13 cellular contexts compared by ENCODE assay signal in the genomic region with DNA sequence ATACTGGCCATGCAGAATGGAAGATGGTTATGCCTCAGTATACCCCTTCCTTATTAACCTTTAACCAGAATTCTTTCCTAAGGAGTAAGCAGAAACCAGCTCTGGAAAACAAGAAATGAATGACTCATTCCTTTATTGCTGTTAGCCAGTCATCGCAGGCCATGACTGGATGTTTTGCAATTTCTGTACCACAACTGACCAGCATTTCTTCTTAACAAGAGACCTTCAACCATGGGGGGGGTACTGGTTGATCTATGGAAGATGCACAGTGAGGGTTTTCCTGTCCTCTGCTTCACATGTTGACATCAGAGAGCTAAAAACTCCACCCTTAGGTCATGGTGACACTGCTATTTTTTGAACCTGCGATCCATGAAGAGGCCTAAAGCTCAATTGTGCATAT. TPM values are rescaled to one million over a fixed set of nuclear protein-coding genes. Genes with fewer than 3 reads are reported as not detected.
DNase-seq lines count a peak whose midpoint lies in the region; ATAC-seq and TF ChIP-seq lines count a peak whose summit lies in the region.
"Had no signal": no experiment of that assay in that cellular context is flagged by ENCODE, and none has a peak within 500 bp of the region (broad histone marks: within the 10 kb centered on the region; RNA-seq: fewer than 3 reads in every experiment).

No MANE protein-coding gene starts in this region.

- no peaks in the 10 kb centered on the region for H3K9me3 Mint-ChIP-seq in type B pancreatic cell
- H3K9me3 Mint-ChIP-seq: activated B cell treated with CpG ODN at 0.5 μM for 24 hours had no signal

- no peaks in the 10 kb centered on the region for H3K4me1 Mint-ChIP-seq in type B pancreatic cell (ENCODE audit: unreplicated experiment)

- no peak for TF ChIP-seq CTCF in fibroblast of mammary gland (conservative IDR thresholded peaks at IDR 0.05; ENCODE audit: control insufficient read depth, insufficient read depth, low read depth, low read length)
- no peak for TF ChIP-seq CTCF in type B pancreatic cell (conservative IDR thresholded peaks at IDR 0.05)

- peak overlapping the region; percentile 35 for H3K27ac Mint-ChIP-seq in type B pancreatic cell
- H3K27ac Mint-ChIP-seq: activated B cell treated with CpG ODN at 0.5 μM for 24 hours had no signal

- peaks cover 10% of the 10 kb centered on the region for H3K4me1 ChIP-seq in SJSA1 (replicated peaks)
- H3K4me1 ChIP-seq: tibial artery had no signal

- no peaks in the 10 kb centered on the region for H3K36me3 Mint-ChIP-seq in type B pancreatic cell

- no peaks in the 10 kb centered on the region for H3K36me3 ChIP-seq in SJSA1
- H3K36me3 ChIP-seq: tibial artery had no signal

- H3K4me3 ChIP-seq in SJSA1, result no peak overlapping the region
- no peak overlapping the region for H3K4me3 ChIP-seq in fibroblast of mammary gland (ENCODE audit: control insufficient read depth, low read depth, low read length)
- H3K4me3 ChIP-seq: GM12878, tibial artery had no signal

- no peaks in the 10 kb centered on the region for H3K27me3 ChIP-seq in SJSA1 (replicated peaks)

- no peak overlapping the region for H3K4me3 Mint-ChIP-seq in type B pancreatic cell
- H3K4me3 Mint-ChIP-seq: activated B cell treated with CpG ODN at 0.5 μM for 24 hours had no signal

- peak overlapping the region; percentile 36 for H3K27ac ChIP-seq in SJSA1
- H3K27ac ChIP-seq: tibial artery had no signal

- H3K9me3 ChIP-seq in SJSA1 (replicated peaks), result no peaks in the 10 kb centered on the region
- H3K9me3 ChIP-seq: tibial artery had no signal

- ATAC-seq in GM18519 (IDR thresholded peaks at IDR 0.05; ENCODE audit: low FRiP score, unreplicated experiment), result no peak

- DNase-seq in NOMO-1 (lab: John Stamatoyannopoulos, UW; ENCODE audit: unreplicated experiment in 2 of 2) (peak; percentile 5 to 52), NOMO-1 treated with dmso at 0.1 percent for 144 hours (lab: John Stamatoyannopoulos, UW; ENCODE audit: unreplicated experiment) (no peak), SJSA1 (ENCODE audit: low read depth in 1 of 2, low spot score in 2 of 2) (peak; percentile 48 to 60), fibroblast of mammary gland (ENCODE audit: low read depth) (peak; percentile 97), type B pancreatic cell (ENCODE audit: extremely low spot score, unreplicated experiment) (no peak), activated gamma-delta T cell (lab: John Stamatoyannopoulos, UW) (no peak)
- DNase-seq in central memory CD4-positive, alpha-beta T cell, result no peak
- DNase-seq: 8988T; activated B cell treated with CpG ODN at 0.5 μM for 24 hours; activated naive CD4-positive, alpha-beta T cell treated with anti-CD3 and anti-CD28 coated beads, Interleukin-2, amount 50 U/mL, for 16 hours; tibial artery had no signal

- H3K27me3 Mint-ChIP-seq in type B pancreatic cell, result no peaks in the 10 kb centered on the region

RNA-seq across cellular contexts. Expression of a gene that starts 28.0 kb away (rescaled TPM):
- 8.1 and 20.9 TPM in 2 replicates for total RNA-seq in SJSA1 (2014; rRNA removed; shearing (Covaris generic))
- 17.6 and 31.0 TPM in 2 replicates for total RNA-seq in type B pancreatic cell (ENCODE audit: low replicate concordance)

RNA-seq across cellular contexts. Expression of a gene that starts 43.0 kb away (rescaled TPM):
- total RNA-seq in SJSA1 (2014; rRNA removed; shearing (Covaris generic)), result 45.1 and 51.8 TPM in 2 replicates
- 3.1 and 3.5 TPM in 2 replicates for total RNA-seq in type B pancreatic cell (ENCODE audit: low replicate concordance)

Comparison
In these comparisons a context has a peak if more than half of its experiments do, and no peak if none do; other contexts are left out.
1. DNase-seq: peak in NOMO-1 (2 of 2), SJSA1 (2 of 2) and fibroblast of mammary gland (single experiment); none in NOMO-1 treated with dmso at 0.1 percent for 144 hours (single experiment), type B pancreatic cell (single experiment), activated gamma-delta T cell (single experiment) and central memory CD4-positive, alpha-beta T cell (single experiment).
2. RNA of a gene that starts 43.0 kb away (total RNA-seq): 45.1 to 51.8 TPM in SJSA1; 3.1 to 3.5 TPM in type B pancreatic cell; every median in the first group is over 10 times any median in the second.